In genomic region chr14:33686218-33686617, GRCh38 we compare ENCODE assay signal across 17 cellular contexts.
DNase-seq lines count a peak whose midpoint lies in the region; ATAC-seq and TF ChIP-seq lines count a peak whose summit lies in the region.
"Had no signal": no experiment of that assay in that cellular context is flagged by ENCODE, and none has a peak within 500 bp of the region (broad histone marks: within the 10 kb centered on the region; RNA-seq: fewer than 3 reads in every experiment).

No MANE protein-coding gene starts in this region.

- H3K9me1 ChIP-seq in IMR-90 (ENCODE audit: insufficient read depth, low read length) = no peaks in the 10 kb centered on the region

- no peaks in the 10 kb centered on the region for H3K4me1 Mint-ChIP-seq in natural killer cell treated with Interleukin-12 subunit alpha and Interleukin-12 subunit beta and Interleukin-15 and Interleukin-18, amount 100 ng/mL, for 72 hours (ENCODE audit: low read depth in 2 of 2)
- H3K4me1 Mint-ChIP-seq: activated naive CD4-positive, alpha-beta T cell treated with anti-CD3 and anti-CD28 coated beads, Interleukin-2, amount 10 ng/mL, durations not matched to agents 7 days and 5 days; central memory CD8-positive, alpha-beta T cell; mesothelial cell of epicardium had no signal

- H3K36me3 Mint-ChIP-seq in natural killer cell treated with Interleukin-12 subunit alpha and Interleukin-12 subunit beta and Interleukin-15 and Interleukin-18, amount 100 ng/mL, for 72 hours = no peaks in the 10 kb centered on the region
- H3K36me3 Mint-ChIP-seq: activated naive CD4-positive, alpha-beta T cell treated with anti-CD3 and anti-CD28 coated beads, Interleukin-2, amount 10 ng/mL, durations not matched to agents 7 days and 5 days; mesothelial cell of epicardium had no signal

- POLR2A ChIA-PET in IMR-90 (lab: Charles Lee; ENCODE audit: unreplicated experiment) = no interaction called here

- no peak overlapping the region for H2BK15ac ChIP-seq in IMR-90 (ENCODE audit: low read depth, low read length)

- TF ChIP-seq POLR2A in IMR-90 (IDR thresholded peaks at IDR 0.05; ENCODE audit: low read depth, low read length) = no peak
- TF ChIP-seq POLR2A in erythroblast (IDR thresholded peaks at IDR 0.05; ENCODE audit: low read length) = no peak

- H3K27ac ChIP-seq in IMR-90 (ENCODE audit: insufficient read depth, low read length) = no peak overlapping the region
- H3K27ac ChIP-seq in mammary epithelial cell (ENCODE audit: insufficient read depth, low read depth, low read length) = peak overlapping the region; percentile 15
- H3K27ac ChIP-seq: spleen had no signal

- no peak for TF ChIP-seq RAD21 in IMR-90 (IDR thresholded peaks at IDR 0.05; ENCODE audit: low read length)

- H3K14ac ChIP-seq in IMR-90 (replicated peaks; ENCODE audit: low read depth, low read length) = no peak overlapping the region

- H2AK9ac ChIP-seq in IMR-90 (replicated peaks; ENCODE audit: low read depth, low read length, poor library complexity) = no peak overlapping the region

- H2BK120ac ChIP-seq in IMR-90 (ENCODE audit: low read depth, low read length) = no peak overlapping the region

- H3K36me3 ChIP-seq in IMR-90 (ENCODE audit: control insufficient read depth, insufficient read depth, low read length) = no peaks in the 10 kb centered on the region
- no peaks in the 10 kb centered on the region for H3K36me3 ChIP-seq in mammary epithelial cell (ENCODE audit: insufficient read depth, low read length)
- H3K36me3 ChIP-seq: spleen had no signal

- intact Hi-C loops in IMR-90 (cut with micrococcal nuclease) = no loop called here
- intact Hi-C loops in mammary epithelial cell (cut with micrococcal nuclease) = no loop called here

- H2AFZ ChIP-seq in IMR-90 (replicated peaks; ENCODE audit: low read length, poor library complexity) = no peak overlapping the region
- peak overlapping the region; percentile 50 for H2AFZ ChIP-seq in mammary epithelial cell (ENCODE audit: low read depth, low read length)

- no peak overlapping the region for H3K4me3 ChIP-seq in IMR-90 (ENCODE audit: insufficient read depth, low read depth, low read length)
- H3K4me3 ChIP-seq in mammary epithelial cell (replicated peaks in 1 of 3; ENCODE audit: insufficient read depth in 1 of 3, low read depth in 2 of 3, low read length in 3 of 3) = no peak overlapping the region
- H3K4me3 ChIP-seq: spleen had no signal

- no peak overlapping the region for H2AK5ac ChIP-seq in IMR-90 (ENCODE audit: low read depth, low read length)

- H3K9ac ChIP-seq in IMR-90 (ENCODE audit: low read depth, low read length) (no peak overlapping the region), mammary epithelial cell (ENCODE audit: insufficient read depth, low read length) (no peak overlapping the region)

- no peak overlapping the region for H3K56ac ChIP-seq in IMR-90 (ENCODE audit: extremely low read depth, insufficient read depth, low read length)

- H3K4me2 ChIP-seq in IMR-90 (ENCODE audit: low read depth, low read length) = no peak overlapping the region
- H3K4me2 ChIP-seq in mammary epithelial cell (ENCODE audit: insufficient read depth, low read depth, low read length) = peak overlapping the region; percentile 32

- TF ChIP-seq CTCF in IMR-90 (conservative IDR thresholded peaks at IDR 0.05; ENCODE audit: low read depth, low read length) (no peak), mammary epithelial cell (conservative IDR thresholded peaks at IDR 0.05 in 1 of 2, IDR thresholded peaks at IDR 0.05 in 1 of 2; ENCODE audit: extremely low read depth in 1 of 2, insufficient read depth in 1 of 2, low read depth in 1 of 2, low read length in 2 of 2) (no peak)

- peak; percentile 63 for DNase-seq in AG20443 (ENCODE audit: low spot score)
- DNase-seq in IMR-90 = peak; percentile 7
- DNase-seq in mammary epithelial cell = peak; percentile 84
- peak; percentile 74 for DNase-seq in iris pigment epithelial cell (ENCODE audit: low read depth)
- DNase-seq in erythroblast (lab: John Stamatoyannopoulos, UW) = no peak
- DNase-seq in natural killer cell treated with Interleukin-12 subunit alpha and Interleukin-12 subunit beta and Interleukin-15 and Interleukin-18, amount 100 ng/mL, for 72 hours (ENCODE audit: low spot score) = no peak
- no peak for DNase-seq in iPS-NIHi7 (ENCODE audit: extremely low spot score)
- no peak for DNase-seq in epidermal melanocyte (ENCODE audit: insufficient read length, low spot score)
- DNase-seq: activated naive CD4-positive, alpha-beta T cell treated with anti-CD3 and anti-CD28 coated beads, Interleukin-2, amount 10 ng/mL, durations not matched to agents 7 days and 5 days; AML-193; NCI-H187 treated with DMSO at 0.1 percent for 48 hours; NCI-H526; nucleus accumbens; spleen had no signal

- no peak overlapping the region for H2BK5ac ChIP-seq in IMR-90 (ENCODE audit: low read depth, low read length, poor library complexity, severe bottlenecking)

- H2BK20ac ChIP-seq in IMR-90 (ENCODE audit: low read depth, low read length) = no peak overlapping the region

- H3K27ac Mint-ChIP-seq in natural killer cell treated with Interleukin-12 subunit alpha and Interleukin-12 subunit beta and Interleukin-15 and Interleukin-18, amount 100 ng/mL, for 72 hours = no peak overlapping the region
- H3K27ac Mint-ChIP-seq: activated naive CD4-positive, alpha-beta T cell treated with anti-CD3 and anti-CD28 coated beads, Interleukin-2, amount 10 ng/mL, durations not matched to agents 7 days and 5 days; mesothelial cell of epicardium had no signal

- no peak overlapping the region for H3K18ac ChIP-seq in IMR-90 (ENCODE audit: low read depth, low read length)

- H3K9me3 ChIP-seq in IMR-90 (ENCODE audit: control insufficient read depth, insufficient read depth, low read length) = no peaks in the 10 kb centered on the region
- H3K9me3 ChIP-seq in mammary epithelial cell (replicated peaks; ENCODE audit: insufficient read depth, low read length) = no peaks in the 10 kb centered on the region
- H3K9me3 ChIP-seq: spleen had no signal

- in situ Hi-C loops in IMR-90 (cut with MboI; ENCODE audit: low sequenced_read_pairs) = no loop called here
- in situ Hi-C loops in mammary epithelial cell (cut with MboI; ENCODE audit: low sequenced_read_pairs in 2 of 2) = no loop called here

- no peak overlapping the region for H4K5ac ChIP-seq in IMR-90 (ENCODE audit: low read depth, low read length)

- H3K9me3 Mint-ChIP-seq in natural killer cell treated with Interleukin-12 subunit alpha and Interleukin-12 subunit beta and Interleukin-15 and Interleukin-18, amount 100 ng/mL, for 72 hours = no peaks in the 10 kb centered on the region
- H3K9me3 Mint-ChIP-seq: activated naive CD4-positive, alpha-beta T cell treated with anti-CD3 and anti-CD28 coated beads, Interleukin-2, amount 10 ng/mL, durations not matched to agents 7 days and 5 days; mesothelial cell of epicardium had no signal

- ATAC-seq in IMR-90 (ENCODE audit: low read depth) = no peak
- no peak for ATAC-seq in natural killer cell treated with Interleukin-12 subunit alpha and Interleukin-12 subunit beta and Interleukin-15 and Interleukin-18, amount 100 ng/mL, for 72 hours
- ATAC-seq: activated CD4-positive, CD25-positive, alpha-beta regulatory T cell treated with anti-CD3 and anti-CD28 coated beads, Interleukin-2, amount 50 U/mL, for 24 hours had no signal

- dilution Hi-C loops in IMR-90 (cut with HindIII; ENCODE audit: low sequenced_read_pairs, unreplicated experiment) = no loop called here
- dilution Hi-C loops in mammary epithelial cell (cut with HindIII; ENCODE audit: low sequenced_read_pairs) = no loop called here

- BruUV-seq in IMR-90 (replicated peaks; lab: Mats Ljungman, UMichigan) (no TSS peak), mammary epithelial cell (replicated peaks; lab: Mats Ljungman, UMichigan) (no TSS peak)

- H3K27me3 ChIP-seq in IMR-90 (ENCODE audit: control insufficient read depth, insufficient read depth, low read length) (no peaks in the 10 kb centered on the region), mammary epithelial cell (ENCODE audit: insufficient read depth, low read length) (no peaks in the 10 kb centered on the region)
- H3K27me3 ChIP-seq: spleen had no signal

- H4K20me1 ChIP-seq in IMR-90 (ENCODE audit: insufficient read depth, low read length) = no peaks in the 10 kb centered on the region
- H4K20me1 ChIP-seq in mammary epithelial cell (ENCODE audit: insufficient read depth, low read length) = no peaks in the 10 kb centered on the region

- CTCF ChIA-PET in IMR-90 (lab: Yijun Ruan, JAX) = no interaction called here
- CTCF ChIA-PET in mammary epithelial cell (lab: Charles Lee; ENCODE audit: low non-redundant PET) = interaction anchor here (0.6 kb wide), 1 partner anchor 154 kb away, joined by 4 read pairs; no protein-coding TSS in a partner anchor

- no peak overlapping the region for H3K23ac ChIP-seq in IMR-90 (ENCODE audit: low read depth, low read length)

- H3K4me1 ChIP-seq in IMR-90 (ENCODE audit: control insufficient read depth, insufficient read depth, low read length) = no peaks in the 10 kb centered on the region
- peaks cover 19% of the 10 kb centered on the region for H3K4me1 ChIP-seq in mammary epithelial cell (ENCODE audit: insufficient read depth, low read length)
- H3K4me1 ChIP-seq: spleen had no signal

- no peak overlapping the region for H4K8ac ChIP-seq in IMR-90 (ENCODE audit: low read depth in 2 of 2, low read length in 2 of 2)

- no peaks in the 10 kb centered on the region for H3K79me2 ChIP-seq in mammary epithelial cell (ENCODE audit: insufficient read depth, low read length)

- no peaks in the 10 kb centered on the region for H3K27me3 Mint-ChIP-seq in natural killer cell treated with Interleukin-12 subunit alpha and Interleukin-12 subunit beta and Interleukin-15 and Interleukin-18, amount 100 ng/mL, for 72 hours
- H3K27me3 Mint-ChIP-seq: activated naive CD4-positive, alpha-beta T cell treated with anti-CD3 and anti-CD28 coated beads, Interleukin-2, amount 10 ng/mL, durations not matched to agents 7 days and 5 days; central memory CD8-positive, alpha-beta T cell had no signal

- no CpG with 5 or more reads among the region's 3 CpGs for WGBS in IMR-90 (ENCODE audit: extremely low coverage in 2 of 2, insufficient read length in 1 of 2), 2 experiments
- WGBS in mammary epithelial cell (ENCODE audit: low coverage, missing lambda C conversion rate) = 20% methylated on average over 3 of the region's 3 CpGs

- H4K91ac ChIP-seq in IMR-90 (ENCODE audit: insufficient read depth, low read depth, low read length) = no peak overlapping the region

- no peak overlapping the region for H3K4me3 Mint-ChIP-seq in natural killer cell treated with Interleukin-12 subunit alpha and Interleukin-12 subunit beta and Interleukin-15 and Interleukin-18, amount 100 ng/mL, for 72 hours
- H3K4me3 Mint-ChIP-seq: activated naive CD4-positive, alpha-beta T cell treated with anti-CD3 and anti-CD28 coated beads, Interleukin-2, amount 10 ng/mL, durations not matched to agents 7 days and 5 days; central memory CD8-positive, alpha-beta T cell; mesothelial cell of epicardium had no signal

- H3K79me1 ChIP-seq in IMR-90 (ENCODE audit: low read depth in 1 of 2, low read length in 2 of 2) = no peaks in the 10 kb centered on the region

- no peak overlapping the region for H3K4ac ChIP-seq in IMR-90 (ENCODE audit: low read depth, low read length)

TF ChIP-seq in IMR-90, 13 proteins besides CTCF, POLR2A, EP300 and RAD21 (continues in another document):
- TF ChIP-seq BHLHE40 (IDR thresholded peaks at IDR 0.05; ENCODE audit: low read depth, low read length) (no peak), CHD1 (IDR thresholded peaks at IDR 0.05; ENCODE audit: low read depth, low read length) (no peak), FOS (IDR thresholded peaks at IDR 0.05; ENCODE audit: low read depth, low read length) (no peak)

Comparison
In these comparisons a context has a peak if more than half of its experiments do, and no peak if none do; other contexts are left out.
1. DNase-seq: peak in AG20443 (single experiment), IMR-90 (single experiment), mammary epithelial cell (single experiment) and iris pigment epithelial cell (single experiment); none in erythroblast (0 of 2), natural killer cell treated with Interleukin-12 subunit alpha and Interleukin-12 subunit beta and Interleukin-15 and Interleukin-18, amount 100 ng/mL, for 72 hours (single experiment), iPS-NIHi7 (single experiment) and epidermal melanocyte (single experiment).